Comparison of ENCODE assay signal across 20 cellular contexts in genomic region chr19:29194658-29195057, GRCh38. TPM values are rescaled to one million over a fixed set of nuclear protein-coding genes. Genes with fewer than 3 reads are reported as not detected.
DNase-seq lines count a peak whose midpoint lies in the region; ATAC-seq, FAIRE-seq and TF ChIP-seq lines count a peak whose summit lies in the region.
"Had no signal": no experiment of that assay in that cellular context is flagged by ENCODE, and none has a peak within 500 bp of the region (broad histone marks: within the 10 kb centered on the region; RNA-seq: fewer than 3 reads in every experiment).

No MANE protein-coding gene starts in this region.

- no peak overlapping the region for H3K14ac ChIP-seq in H1 (ENCODE audit: insufficient read length)

- no peaks in the 10 kb centered on the region for H4K20me1 ChIP-seq in H1 (replicated peaks in 1 of 2; ENCODE audit: control insufficient read depth in 1 of 2, insufficient read depth in 2 of 2, low read length in 2 of 2)
- H4K20me1 ChIP-seq: BLaER1 had no signal

- no peak for TF ChIP-seq CTCF in HEK293 (tag by site-specific recombination; IDR thresholded peaks at IDR 0.05)
- no peak for TF ChIP-seq CTCF in H1 (IDR thresholded peaks at IDR 0.05; ENCODE audit: control extremely low read depth in 1 of 3, insufficient read depth in 1 of 3, low read depth in 1 of 3, low read length in 3 of 3)
- TF ChIP-seq CTCF in dorsolateral prefrontal cortex (IDR thresholded peaks at IDR 0.05 in 54 of 56, conservative IDR thresholded peaks at IDR 0.05 in 2 of 56; ENCODE audit: low read depth in 1 of 56, partially characterized antibody in 56 of 56), result no peak
- no peak for TF ChIP-seq CTCF in A673 (conservative IDR thresholded peaks at IDR 0.05; ENCODE audit: low read depth, low read length)

- no peak overlapping the region for H3K18ac ChIP-seq in H1 (ENCODE audit: extremely low read depth, low read length)

- no peak overlapping the region for H2AK5ac ChIP-seq in H1 (ENCODE audit: low read depth, low read length)

- CTCF ChIA-PET in HEK293 (lab: Yijun Ruan, JAX), result interaction anchor here (0.7 kb wide), 2 partner anchors 309 to 402 kb away, joined by 3 to 4 read pairs; no protein-coding TSS in a partner anchor
- CTCF ChIA-PET in H1 (lab: Charles Lee; ENCODE audit: partially characterized antibody), result no interaction called here
- CTCF ChIA-PET in A673 (lab: Charles Lee), result no interaction called here

- H3K4me2 ChIP-seq in H1 (ENCODE audit: insufficient read depth in 1 of 2, low read depth in 2 of 2, low read length in 2 of 2), result 0 out of 4 replicates have a peak overlapping the region, but pooled peaks of 1 of the 2 experiments have one; percentile 37
- H3K4me2 ChIP-seq: BLaER1 had no signal

- H2BK12ac ChIP-seq in H1 (ENCODE audit: low read depth, low read length), result no peak overlapping the region

- no peak for TF ChIP-seq POLR2A in H1 (IDR thresholded peaks at IDR 0.05; ENCODE audit: control extremely low read depth in 1 of 2, low read depth in 2 of 2, low read length in 2 of 2)

- no peak overlapping the region for H3K56ac ChIP-seq in H1 (replicated peaks; ENCODE audit: insufficient read length, low read depth, low read length)

- no peak overlapping the region for H2BK120ac ChIP-seq in H1 (replicated peaks; ENCODE audit: low read depth, low read length)

- BruUV-seq in A673 (replicated peaks; lab: Mats Ljungman, UMichigan), result no TSS peak

- no peaks in the 10 kb centered on the region for H3K79me1 ChIP-seq in H1 (ENCODE audit: low read depth, low read length)

- no peak overlapping the region for H4K91ac ChIP-seq in H1 (replicated peaks; ENCODE audit: insufficient read length, low read length)

- 37% methylated on average over 2 of the region's 2 CpGs for WGBS in right cardiac atrium
- 57% methylated on average over 2 of the region's 2 CpGs; no CpG with 5 or more reads in 1 of the 2 experiments for WGBS in H1 (ENCODE audit: extremely low coverage in 1 of 2, insufficient coverage in 1 of 2, insufficient read length in 1 of 2, insufficient replicate concordance in 2 of 2, low coverage in 1 of 2, low lambda C conversion rate in 2 of 2, missing lambda C conversion rate in 1 of 2), 2 experiments

- ATAC-seq in right cardiac atrium (peak; percentile 42 to 63), Right ventricle myocardium inferior (no peak)
- ATAC-seq: CD8-positive, alpha-beta T cell; GM12878 had no signal

- H3K4me1 ChIP-seq in right cardiac atrium (ENCODE audit: control insufficient read depth, insufficient read depth, low read length), result no peaks in the 10 kb centered on the region
- H3K4me1 ChIP-seq in HEK293 (ENCODE audit: control insufficient read depth, insufficient read depth, low read length), result no peaks in the 10 kb centered on the region
- peaks cover 2 to 6% (median 4%) of the 10 kb centered on the region in 4 experiments; a peak in 6 of 7 replicates for H3K4me1 ChIP-seq in H1 (replicated peaks in 1 of 4; ENCODE audit: control insufficient read depth in 3 of 4, insufficient read depth in 4 of 4, low read length in 3 of 4)
- no peaks in the 10 kb centered on the region for H3K4me1 ChIP-seq in A673 (ENCODE audit: insufficient read depth, low read length, poor library complexity, severe bottlenecking)
- H3K4me1 ChIP-seq: Caco-2 had no signal

- no peak overlapping the region for H2BK20ac ChIP-seq in H1 (ENCODE audit: low read length)

- H3K27me3 ChIP-seq in right cardiac atrium (ENCODE audit: control insufficient read depth, insufficient read depth) (no peaks in the 10 kb centered on the region), H1 (replicated peaks in 1 of 4; ENCODE audit: control insufficient read depth in 3 of 4, extremely low read depth in 1 of 4, insufficient read depth in 3 of 4, low read length in 3 of 4) (no peaks in the 10 kb centered on the region), dorsolateral prefrontal cortex (no peaks in the 10 kb centered on the region), A673 (replicated peaks; ENCODE audit: insufficient read depth, low read depth, low read length, poor library complexity) (no peaks in the 10 kb centered on the region)
- H3K27me3 ChIP-seq: BLaER1 had no signal

- intact Hi-C loops in right cardiac atrium (cut with DNase I) (no loop called here), Right ventricle myocardium inferior (cut with DNase I) (no loop called here), dorsolateral prefrontal cortex (cut with DNase I) (no loop called here), A673 (cut with micrococcal nuclease; ENCODE audit: unreplicated experiment) (no loop called here)

- no peak for TF ChIP-seq RAD21 in H1 (IDR thresholded peaks at IDR 0.05 in 1 of 2, conservative IDR thresholded peaks at IDR 0.05 in 1 of 2; ENCODE audit: low read depth in 2 of 2, low read length in 2 of 2)

- H2BK15ac ChIP-seq in H1 (ENCODE audit: low read length), result no peak overlapping the region

- no peak overlapping the region for H3K4ac ChIP-seq in H1 (replicated peaks; ENCODE audit: insufficient read length, low read depth, low read length)

- H3K23ac ChIP-seq in H1 (ENCODE audit: insufficient read length), result no peak overlapping the region

- POLR2A ChIA-PET in HEK293 (lab: Yijun Ruan, JAX) (no interaction called here), H1 (lab: Charles Lee; ENCODE audit: partially characterized antibody) (interaction anchor here (1.4 kb wide), 1 partner anchor 10 kb away, joined by 6 read pairs; no protein-coding TSS in a partner anchor), A673 (lab: Charles Lee; ENCODE audit: low non-redundant PET) (no interaction called here)

- H3K9ac ChIP-seq in H1 (replicated peaks in 1 of 4; ENCODE audit: extremely low read depth in 1 of 4, low read depth in 3 of 4, low read length in 3 of 4), result no peak overlapping the region
- H3K9ac ChIP-seq: BLaER1, GM23248 had no signal

- H3K27ac ChIP-seq in right cardiac atrium (ENCODE audit: low read length) (no peak overlapping the region), HEK293 (ENCODE audit: extremely low read depth, low read depth, low read length) (no peak overlapping the region), H1 (ENCODE audit: low read depth, low read length) (no peak overlapping the region), dorsolateral prefrontal cortex (no peak overlapping the region), A673 (ENCODE audit: low read depth, low read length, poor library complexity, severe bottlenecking) (no peak overlapping the region)
- H3K27ac ChIP-seq: BLaER1, C4-2B, GM23248 had no signal

- FAIRE-seq in H1 (lab: Jason Lieb, UNC), result no peak
- FAIRE-seq: GM12878, GM19239, H54 had no signal

- no peak overlapping the region for H4K8ac ChIP-seq in H1 (ENCODE audit: extremely low read depth, insufficient read depth, low read length)

- H3K36me3 ChIP-seq in HEK293 (ENCODE audit: control insufficient read depth in 2 of 2, insufficient read depth in 1 of 2, low read length in 2 of 2) (no peaks in the 10 kb centered on the region), H1 (ENCODE audit: control insufficient read depth in 2 of 4, insufficient read depth in 4 of 4, low read length in 3 of 4) (no peaks in the 10 kb centered on the region), A673 (ENCODE audit: insufficient read depth, low read length, poor library complexity, severe bottlenecking) (no peaks in the 10 kb centered on the region)
- H3K36me3 ChIP-seq: BLaER1 had no signal

- H2BK5ac ChIP-seq in H1 (ENCODE audit: low read depth, low read length), result no peak overlapping the region

- DNase-seq in right cardiac atrium (no peak), Right ventricle myocardium inferior (ENCODE audit: missing footprints) (no peak), H1 (ENCODE audit: low read depth in 1 of 2, low spot score in 2 of 2) (no peak), dorsolateral prefrontal cortex (no peak), A673 (ENCODE audit: low spot score) (no peak), DMS53 treated with DMSO at 0.1 percent for 48 hours (lab: John Stamatoyannopoulos, UW; ENCODE audit: unreplicated experiment) (no peak)
- DNase-seq: Caco-2; CD4-positive, CD25-positive, alpha-beta regulatory T cell; CD8-positive, alpha-beta T cell; DMS153; EL; GDM1; GM23248; HCEC 1CT had no signal

- H3K9me3 ChIP-seq in right cardiac atrium (ENCODE audit: control insufficient read depth, low read length) (no peaks in the 10 kb centered on the region), HEK293 (ENCODE audit: control insufficient read depth, insufficient read depth, low read depth, low read length) (no peaks in the 10 kb centered on the region; the same call in none of the 2 replicates), H1 (ENCODE audit: insufficient read depth in 2 of 2, low read depth in 1 of 2, low read length in 1 of 2) (no peaks in the 10 kb centered on the region; a peak in 1 of 4 replicates), A673 (ENCODE audit: low read depth, low read length, poor library complexity, severe bottlenecking) (peaks cover 5% of the 10 kb centered on the region)
- H3K9me3 ChIP-seq: Caco-2 had no signal

- H3K4me3 ChIP-seq in right cardiac atrium (ENCODE audit: low read length) (no peak overlapping the region), HEK293 (ENCODE audit: low read depth, low read length) (no peak overlapping the region), H1 (ENCODE audit: extremely low read depth in 1 of 4, insufficient read depth in 2 of 4, low read depth in 3 of 4, low read length in 4 of 4) (no peak overlapping the region), dorsolateral prefrontal cortex (no peak overlapping the region), A673 (ENCODE audit: low read depth, low read length, poor library complexity, severe bottlenecking) (no peak overlapping the region)
- H3K4me3 ChIP-seq: BLaER1, GM12878, GM23248 had no signal

- H3K23me2 ChIP-seq in H1 (ENCODE audit: low read depth, low read length), result no peaks in the 10 kb centered on the region

- H3K79me2 ChIP-seq in H1 (ENCODE audit: control insufficient read depth in 1 of 2, insufficient read depth in 2 of 2, low read length in 2 of 2), result no peaks in the 10 kb centered on the region

- no peak overlapping the region for H4K5ac ChIP-seq in H1 (ENCODE audit: insufficient read length, low read depth, low read length)

- no peak for TF ChIP-seq EP300 in H1 (IDR thresholded peaks at IDR 0.05; ENCODE audit: borderline replicate concordance in 1 of 2, low read depth in 2 of 2, low read length in 2 of 2)

- H2AFZ ChIP-seq in H1 (ENCODE audit: low read length), result 0 out of 2 replicates have a peak overlapping the region, but pooled peaks have one; percentile 46
- H2AFZ ChIP-seq: GM23248 had no signal

RNA-seq across cellular contexts. Expression of gene UQCRFS1, which starts 18.3 kb away (rescaled TPM):
- total RNA-seq in right cardiac atrium (100 to 1,000 TPM; 107 to 131 (median 123) TPM), Right ventricle myocardium inferior (168 TPM), dorsolateral prefrontal cortex (10 to 100 TPM; 15.5 to 46.8 (median 33.1) TPM), A673 (2021) (47.3 and 48.8 TPM in 2 replicates)
- polyA plus RNA-seq in right cardiac atrium (143 TPM), H1 (2011; rRNA removed) (53.8 and 59.1 TPM in 2 replicates)
- total RNA-seq in H1 (2021; fragmentation: NEBNext Ultra II Directional; extraction: Animal tissue kit (Norgen Biotek cat#: 25700)), result 50.9 and 52.4 TPM in 2 replicates
- 58.2 TPM for polyA plus RNA-seq in H1 (2011; cell fraction: cytosol; rRNA removed)
- polyA plus RNA-seq in H1 (2011; cell fraction: nucleus; rRNA removed), result 38.1 TPM
- polyA plus RNA-seq in H1 (2012, experiment 1 of 2), result 46.6 to 58.9 TPM (median 50.9 TPM) in 4 replicates
- 31.9 TPM for polyA plus RNA-seq in H1 (2012, experiment 2 of 2)
- 34.2 TPM for polyA plus RNA-seq in H1 (2013, experiment 1 of 2)
- 35.0 TPM for polyA plus RNA-seq in H1 (2013, experiment 2 of 2)
- 54.2 and 58.8 TPM in 2 replicates for polyA minus RNA-seq in H1 (2011; rRNA and poly(A)+ RNA removed)
- 23.2 TPM for polyA minus RNA-seq in H1 (2011; cell fraction: cytosol; rRNA and poly(A)+ RNA removed)
- 28.5 TPM for polyA minus RNA-seq in H1 (2011; cell fraction: nucleus; rRNA and poly(A)+ RNA removed)
